8 cellular contexts compared by ENCODE assay signal in genomic region chr11:77188323-77188911, GRCh38.
DNase-seq lines count a peak whose midpoint lies in the region; ATAC-seq, FAIRE-seq and TF ChIP-seq lines count a peak whose summit lies in the region.

No MANE protein-coding gene starts in this region.

- WGBS in right lobe of liver (ENCODE audit: insufficient coverage, low coverage, low lambda C conversion rate, missing lambda C conversion rate) = 47% methylated on average over 4 of the region's 4 CpGs

- H3K9me3 ChIP-seq in right lobe of liver = no peaks in the 10 kb centered on the region

- intact Hi-C loops in right lobe of liver (cut with DNase I) = loop anchor here in 1 of 2 donors (5.0 kb wide), 2 partner anchors 61 to 146 kb away; partner anchors contain the start of gene MYO7A

- peak; percentile 28 for FAIRE-seq in colon (lab: Jason Lieb, UNC)

- no peaks in the 10 kb centered on the region for H3K36me3 Mint-ChIP-seq in HFFc6 (ENCODE audit: low read depth)

- no peak overlapping the region for H3K27ac Mint-ChIP-seq in HFFc6

- ATAC-seq in right lobe of liver (peak; percentile 85 to 97 (median 94)), GM19452 (IDR thresholded peaks at IDR 0.05; ENCODE audit: unreplicated experiment) (no peak)

- H3K27me3 ChIP-seq in right lobe of liver = no peaks in the 10 kb centered on the region

- H3K4me1 Mint-ChIP-seq in HFFc6 (ENCODE audit: low read depth) = no peaks in the 10 kb centered on the region

- H3K4me3 ChIP-seq in right lobe of liver = no peak overlapping the region

- no peak for TF ChIP-seq POLR2A in right lobe of liver (IDR thresholded peaks at IDR 0.05)

- peaks cover 0 to 4% (median 0%) of the 10 kb centered on the region in 4 donors for H3K4me1 ChIP-seq in right lobe of liver

- H3K4me3 Mint-ChIP-seq in HFFc6 = no peak overlapping the region

- H3K36me3 ChIP-seq in right lobe of liver = peaks cover 0 to 44% (median 10%) of the 10 kb centered on the region in 4 donors

- DNase-seq in CMK (ENCODE audit: low read depth) (peak; percentile 56), HFFc6 (peak; percentile 62), NCI-H460 (ENCODE audit: extremely low read depth, low read depth) (peak; percentile 59), right lobe of liver (peak; percentile 78 to 84 (median 84))
- peak; percentile 82 for DNase-seq in activated CD4-positive, alpha-beta T cell treated with anti-CD3 and anti-CD28 coated beads for 48 hours
- peak; percentile 55 for DNase-seq in stimulated activated CD8-positive, alpha-beta memory T cell treated with anti-CD3 and anti-CD28 coated beads, Interleukin-12 subunit alpha, Interleukin-12 subunit beta, amount 100 ng/mL, for 1 hour (ENCODE audit: low read depth)

- no peak overlapping the region for H3K27ac ChIP-seq in right lobe of liver

- TF ChIP-seq CTCF in HFFc6 (IDR thresholded peaks at IDR 0.05) (peak; percentile 97), right lobe of liver (IDR thresholded peaks at IDR 0.05) (peak; percentile 84 to 93 (median 91))

- no peaks in the 10 kb centered on the region for H3K9me3 Mint-ChIP-seq in HFFc6

- peaks cover 17% of the 10 kb centered on the region for H3K27me3 Mint-ChIP-seq in HFFc6 (ENCODE audit: insufficient read depth)
